ENCODE assay signal across 31 cellular contexts in genomic region chr13:111886217-111886945, GRCh38.
"Had no signal": no experiment of that assay in that cellular context is flagged by ENCODE, and none has a peak within 500 bp of the region (broad histone marks: within the 10 kb centered on the region; RNA-seq: fewer than 3 reads in every experiment).

No MANE protein-coding gene starts in this region.

- H3K27ac ChIP-seq: adrenal gland, cardiac muscle cell, SJSA1, WERI-Rb-1 had no signal

- H3K4me3 ChIP-seq: adrenal gland, cardiac muscle cell, SJSA1 had no signal

- DNase-seq: activated CD4-positive, alpha-beta T cell treated with anti-CD3 and anti-CD28 coated beads, Interleukin-2, amount 10 ng/mL, durations not matched to agents 24 days and 14 days; activated CD4-positive, alpha-beta T cell treated with anti-CD3 and anti-CD28 coated beads, Interleukin-2, amount 50 U/mL, for 4 hours; activated CD8-positive, alpha-beta T cell treated with anti-CD3 and anti-CD28 coated beads, Interleukin-2, amount 10 ng/mL, durations not matched to agents 7 days and 5 days; activated gamma-delta T cell treated with Interleukin-2 at 50 U/mL for 16 hours; activated naive CD4-positive, alpha-beta T cell treated with anti-CD3 and anti-CD28 coated beads for 36 hours; activated T-cell treated with anti-CD3 and anti-CD28 coated beads, Interleukin-2, amount 50 U/mL, for 24 hours; Karpas-422; KBM-7; NCI-H1105 treated with DMSO at 0.1 percent for 48 hours; NCI-H1436; NCI-H1694; NCI-H1930; NCI-H2081 treated with DMSO at 0.1 percent for 48 hours; NCI-H226; NCI-H446 treated with DMSO at 0.1 percent for 48 hours; NCI-H524; NCI-H69; NCI-H82; SHP77 treated with DMSO at 0.1 percent for 48 hours; SK-N-SH; T-helper 1 cell; T-helper 2 cell; T-helper 9 cell; WERI-Rb-1 had no signal

- H3K4me1 ChIP-seq: adrenal gland, SJSA1 had no signal

- H3K9me3 ChIP-seq: SJSA1, SK-N-SH had no signal

- H3K36me3 ChIP-seq: adrenal gland, cardiac muscle cell, SJSA1, WERI-Rb-1 had no signal

- H3K9me3 Mint-ChIP-seq: activated CD4-positive, alpha-beta T cell treated with anti-CD3 and anti-CD28 coated beads, Interleukin-2, amount 10 ng/mL, durations not matched to agents 24 days and 14 days; activated T-cell treated with anti-CD3 and anti-CD28 coated beads, Interleukin-2, amount 50 U/mL, for 24 hours had no signal

- H3K27ac Mint-ChIP-seq: activated CD4-positive, alpha-beta T cell treated with anti-CD3 and anti-CD28 coated beads, Interleukin-2, amount 10 ng/mL, durations not matched to agents 24 days and 14 days; activated CD8-positive, alpha-beta T cell treated with anti-CD3 and anti-CD28 coated beads, Interleukin-2, amount 10 ng/mL, durations not matched to agents 7 days and 5 days; activated naive CD4-positive, alpha-beta T cell treated with anti-CD3 and anti-CD28 coated beads for 36 hours; activated naive CD4-positive, alpha-beta T cell treated with anti-CD3 and anti-CD28 coated beads, Interleukin-2, amount 50 U/mL, for 72 hours; activated T-cell treated with anti-CD3 and anti-CD28 coated beads, Interleukin-2, amount 50 U/mL, for 24 hours; IgD-negative memory B cell had no signal

- H3K36me3 Mint-ChIP-seq: IgD-negative memory B cell had no signal

- H3K4me3 Mint-ChIP-seq: activated CD4-positive, alpha-beta T cell treated with anti-CD3 and anti-CD28 coated beads, Interleukin-2, amount 10 ng/mL, durations not matched to agents 24 days and 14 days; activated CD8-positive, alpha-beta T cell treated with anti-CD3 and anti-CD28 coated beads, Interleukin-2, amount 10 ng/mL, durations not matched to agents 7 days and 5 days; activated naive CD4-positive, alpha-beta T cell treated with anti-CD3 and anti-CD28 coated beads for 36 hours; activated T-cell treated with anti-CD3 and anti-CD28 coated beads, Interleukin-2, amount 50 U/mL, for 24 hours; central memory CD8-positive, alpha-beta T cell; IgD-negative memory B cell had no signal

- ATAC-seq: activated CD8-positive, alpha-beta T cell treated with anti-CD3 and anti-CD28 coated beads, Interleukin-2, amount 10 ng/mL, durations not matched to agents 7 days and 5 days; activated naive CD4-positive, alpha-beta T cell treated with anti-CD3 and anti-CD28 coated beads, Interleukin-2, amount 50 U/mL, for 72 hours; Panc1 had no signal

- H3K4me1 Mint-ChIP-seq: activated CD4-positive, alpha-beta T cell treated with anti-CD3 and anti-CD28 coated beads, Interleukin-2, amount 10 ng/mL, durations not matched to agents 24 days and 14 days; central memory CD8-positive, alpha-beta T cell; IgD-negative memory B cell had no signal
